ENCODE assay signal across 14 cellular contexts in the genomic region with DNA sequence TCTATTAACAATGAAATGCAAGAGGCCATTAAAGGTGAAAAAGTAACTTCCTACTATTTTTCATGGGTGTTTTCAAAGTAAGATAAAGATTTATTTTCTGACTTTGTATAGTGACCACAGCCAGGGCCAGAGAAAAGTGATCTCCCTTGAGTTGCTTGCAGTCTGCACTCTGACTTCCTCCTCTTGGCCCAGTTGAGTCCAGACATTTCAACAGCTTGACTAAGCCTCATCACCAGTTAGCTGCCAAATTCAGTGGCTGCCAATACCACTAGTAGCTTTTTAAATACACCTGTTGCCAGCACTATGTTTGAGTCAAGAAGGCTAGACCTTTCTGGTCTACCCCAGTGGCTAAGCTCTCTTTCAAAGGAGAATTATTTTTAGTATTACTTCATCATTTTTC. TPM values are rescaled to one million over a fixed set of nuclear protein-coding genes. Genes with fewer than 3 reads are reported as not detected.
DNase-seq lines count a peak whose midpoint lies in the region; ATAC-seq and TF ChIP-seq lines count a peak whose summit lies in the region.
"Had no signal": no experiment of that assay in that cellular context is flagged by ENCODE, and none has a peak within 500 bp of the region (broad histone marks: within the 10 kb centered on the region; RNA-seq: fewer than 3 reads in every experiment).

No MANE protein-coding gene starts in this region.

- H3K9me3 ChIP-seq in lung (ENCODE audit: control insufficient read depth in 2 of 2, insufficient read depth in 1 of 2, low read length in 1 of 2): no peaks in the 10 kb centered on the region
- H3K9me3 ChIP-seq: BLaER1 had no signal

- H3K27me3 ChIP-seq in lung (ENCODE audit: control insufficient read depth, insufficient read depth): no peaks in the 10 kb centered on the region
- H3K27me3 ChIP-seq: BLaER1 had no signal

- H3K4me3 ChIP-seq in cardiac fibroblast (replicated peaks in 1 of 2; ENCODE audit: low read depth in 2 of 2, low read length in 2 of 2) (no peak overlapping the region), lung (no peak overlapping the region)
- H3K4me3 ChIP-seq: BLaER1 had no signal

- no peak for TF ChIP-seq CTCF in cardiac fibroblast (IDR thresholded peaks at IDR 0.05; ENCODE audit: low read depth, low read length)
- TF ChIP-seq CTCF in lung (IDR thresholded peaks at IDR 0.05; ENCODE audit: control extremely low read depth, extremely low read depth): no peak

- DNase-seq in EH (ENCODE audit: low read depth): peak; percentile 78
- peak; percentile 45 for DNase-seq in NCI-H2029 (lab: John Stamatoyannopoulos, UW)
- DNase-seq in cardiac fibroblast (ENCODE audit: low read depth in 2 of 2): peak; percentile 84 to 91
- DNase-seq in lung (ENCODE audit: low spot score): peak; percentile 46
- DNase-seq: GF-D8; NCI-H1436; nucleus accumbens; stimulated activated CD4-positive, alpha-beta T cell treated with anti-CD3 and anti-CD28 coated beads, Interleukin-1b, Interleukin-23, amount 100 ng/mL, for 48 hours had no signal

- H3K36me3 ChIP-seq in lung (ENCODE audit: control insufficient read depth in 2 of 2, insufficient read depth in 2 of 2, low read length in 2 of 2): no peaks in the 10 kb centered on the region
- H3K36me3 ChIP-seq: BLaER1 had no signal

- peaks cover 0 to 11% of the 10 kb centered on the region in 2 donors for H3K4me1 ChIP-seq in lung (ENCODE audit: control insufficient read depth in 2 of 2, insufficient read depth in 2 of 2, low read length in 2 of 2)

- H3K27ac ChIP-seq in lung (ENCODE audit: low read depth in 1 of 2, low read length in 1 of 2): peak overlapping the region; percentile 45 to 56
- H3K27ac ChIP-seq: BLaER1 had no signal

- ATAC-seq in lung (ENCODE audit: insufficient read depth, low FRiP score): no peak
- ATAC-seq in GM19324 (IDR thresholded peaks at IDR 0.05; ENCODE audit: low FRiP score, unreplicated experiment): no peak
- no peak for ATAC-seq in HG03565 (IDR thresholded peaks at IDR 0.05; ENCODE audit: unreplicated experiment)
- no peak for ATAC-seq in GM19328 (IDR thresholded peaks at IDR 0.05; ENCODE audit: unreplicated experiment)
- ATAC-seq in HG03108 (IDR thresholded peaks at IDR 0.05; ENCODE audit: unreplicated experiment): no peak
- ATAC-seq: stimulated activated effector memory CD8-positive, alpha-beta T cell treated with anti-CD3 and anti-CD28 coated beads, Interleukin-12 subunit alpha, Interleukin-12 subunit beta, amount 100 ng/mL, for 72 hours had no signal

RNA-seq across cellular contexts. Expression of a gene that starts 3.7 kb away (rescaled TPM):
- total RNA-seq in lung: 100 to 1,000 TPM in 1 of 2 donors, 10 to 100 TPM in 1; 95.2 to 132 TPM
- polyA plus RNA-seq in lung: 10 to 100 TPM; 23.9 to 33.2 TPM
